In the genomic region with DNA sequence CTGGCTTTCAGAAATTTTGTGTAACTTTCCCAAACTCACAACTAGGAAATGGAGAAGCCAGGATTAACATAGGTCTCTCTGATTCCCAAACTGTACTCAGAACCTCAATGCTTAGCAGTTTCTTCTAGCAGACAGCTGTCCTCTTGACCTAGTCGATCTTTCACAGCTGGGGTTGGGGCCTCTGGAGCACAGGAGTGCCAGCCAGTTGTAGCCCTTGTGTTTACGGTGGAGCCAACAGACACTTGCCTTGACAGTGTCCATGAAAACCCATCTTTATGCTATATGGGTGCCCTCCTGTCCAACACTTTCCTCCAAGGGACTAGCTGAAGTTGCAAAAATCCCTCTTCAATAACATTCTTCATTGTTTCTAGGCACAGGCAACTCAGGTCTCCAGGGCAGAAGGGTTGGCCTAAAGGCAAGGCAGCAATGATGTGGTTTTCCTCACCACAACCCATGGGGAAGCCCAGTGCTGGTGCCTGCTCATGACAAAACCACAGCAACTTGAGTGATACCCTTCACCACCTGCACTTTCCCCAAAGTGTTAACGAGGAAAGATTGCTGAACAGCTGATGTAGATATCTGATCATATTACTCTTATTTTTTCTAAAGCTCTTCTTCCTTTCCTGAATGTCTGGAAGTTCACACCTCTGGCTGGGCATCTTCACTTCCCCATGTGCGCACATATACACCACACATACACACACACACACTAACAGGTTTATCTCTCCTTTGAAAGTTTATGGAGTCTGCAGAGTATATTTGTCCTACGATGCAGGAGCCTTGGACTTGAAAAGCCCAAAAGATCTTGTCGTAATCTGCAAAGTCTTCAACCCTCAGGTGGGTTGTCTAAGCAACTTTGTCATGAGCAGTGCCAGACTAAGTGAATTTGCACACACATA, we compare ENCODE assay signal across 13 cellular contexts. TPM values are rescaled to one million over a fixed set of nuclear protein-coding genes. Genes with fewer than 3 reads are reported as not detected.
DNase-seq lines count a peak whose midpoint lies in the region; ATAC-seq and TF ChIP-seq lines count a peak whose summit lies in the region.
"Had no signal": no experiment of that assay in that cellular context is flagged by ENCODE, and none has a peak within 500 bp of the region (broad histone marks: within the 10 kb centered on the region; RNA-seq: fewer than 3 reads in every experiment).

No MANE protein-coding gene starts in this region.

- H3K4me3 ChIP-seq in upper lobe of left lung (no peak overlapping the region), hepatocyte (no peak overlapping the region)

- H3K79me2 ChIP-seq in hepatocyte, result no peaks in the 10 kb centered on the region

- no peaks in the 10 kb centered on the region for H4K20me1 ChIP-seq in hepatocyte (ENCODE audit: insufficient read depth, poor library complexity, severe bottlenecking)

- peak; percentile 100 for ATAC-seq in stimulated activated naive CD8-positive, alpha-beta T cell treated with anti-CD3 and anti-CD28 coated beads, Interleukin-15, amount 100 ng/mL, for 72 hours
- no peak for ATAC-seq in upper lobe of left lung (ENCODE audit: low FRiP score in 2 of 2)
- ATAC-seq: Panc1 had no signal

- H3K27ac Mint-ChIP-seq in activated naive CD8-positive, alpha-beta T cell treated with anti-CD3 and anti-CD28 coated beads for 36 hours, result no peak overlapping the region
- H3K27ac Mint-ChIP-seq in stimulated activated naive CD8-positive, alpha-beta T cell treated with anti-CD3 and anti-CD28 coated beads, Interleukin-15, amount 100 ng/mL, for 72 hours, result no peak overlapping the region
- H3K27ac Mint-ChIP-seq: activated naive CD4-positive, alpha-beta T cell treated with anti-CD3 and anti-CD28 coated beads, Interleukin-2, amount 50 U/mL, for 24 hours; IgD-negative memory B cell had no signal

- H3K27me3 Mint-ChIP-seq in activated naive CD8-positive, alpha-beta T cell treated with anti-CD3 and anti-CD28 coated beads for 36 hours, result peaks cover 28% of the 10 kb centered on the region
- H3K27me3 Mint-ChIP-seq in stimulated activated naive CD8-positive, alpha-beta T cell treated with anti-CD3 and anti-CD28 coated beads, Interleukin-15, amount 100 ng/mL, for 72 hours, result peaks cover 67% of the 10 kb centered on the region

- H3K9me3 ChIP-seq in upper lobe of left lung (no peaks in the 10 kb centered on the region), hepatocyte (ENCODE audit: low read depth) (no peaks in the 10 kb centered on the region)

- H3K9me3 Mint-ChIP-seq in activated naive CD8-positive, alpha-beta T cell treated with anti-CD3 and anti-CD28 coated beads for 36 hours, result no peaks in the 10 kb centered on the region
- H3K9me3 Mint-ChIP-seq in stimulated activated naive CD8-positive, alpha-beta T cell treated with anti-CD3 and anti-CD28 coated beads, Interleukin-15, amount 100 ng/mL, for 72 hours, result no peaks in the 10 kb centered on the region
- H3K9me3 Mint-ChIP-seq: activated naive CD4-positive, alpha-beta T cell treated with anti-CD3 and anti-CD28 coated beads, Interleukin-2, amount 50 U/mL, for 24 hours; IgD-negative memory B cell had no signal

- peak; percentile 33 to 39 (median 34) for DNase-seq in stimulated activated CD4-positive, alpha-beta T cell treated with anti-CD3 and anti-CD28 coated beads, Interleukin-12 subunit alpha, Interleukin-12 subunit beta, amount 100 ng/mL, for 48 hours (ENCODE audit: low read depth in 2 of 3, low spot score in 1 of 3)
- DNase-seq in stimulated activated CD4-positive, alpha-beta T cell treated with anti-CD3 and anti-CD28 coated beads, Interleukin-12 subunit alpha, Interleukin-12 subunit beta, amount 100 ng/mL, for 4 hours, result no peak
- DNase-seq in KG1 (lab: John Stamatoyannopoulos, UW) (peak; percentile 13), upper lobe of left lung (no peak), inferior parietal cortex (ENCODE audit: extremely low spot score) (no peak), hepatocyte (ENCODE audit: low spot score) (no peak)
- DNase-seq in activated naive CD8-positive, alpha-beta T cell treated with anti-CD3 and anti-CD28 coated beads for 36 hours, result peak; percentile 54
- DNase-seq in stimulated activated naive CD8-positive, alpha-beta T cell treated with anti-CD3 and anti-CD28 coated beads, Interleukin-15, amount 100 ng/mL, for 72 hours, result peak; percentile 55 to 76
- DNase-seq: erythroblast, mesendoderm had no signal

- no peak overlapping the region for H2AFZ ChIP-seq in hepatocyte

- 75 to 80% methylated on average over 6 of the region's 6 CpGs for WGBS in upper lobe of left lung, 2 donors
- 80% methylated on average over 6 of the region's 6 CpGs for WGBS in hepatocyte (ENCODE audit: low lambda C conversion rate, missing lambda C conversion rate)

- no peaks in the 10 kb centered on the region for H3K36me3 Mint-ChIP-seq in activated naive CD8-positive, alpha-beta T cell treated with anti-CD3 and anti-CD28 coated beads for 36 hours
- H3K36me3 Mint-ChIP-seq: activated naive CD4-positive, alpha-beta T cell treated with anti-CD3 and anti-CD28 coated beads, Interleukin-2, amount 50 U/mL, for 24 hours had no signal

- no peak for TF ChIP-seq EP300 in upper lobe of left lung (IDR thresholded peaks at IDR 0.05)

- H3K9me2 ChIP-seq in hepatocyte (replicated peaks; ENCODE audit: insufficient read depth), result no peaks in the 10 kb centered on the region

- H3K4me1 ChIP-seq in upper lobe of left lung, result no peaks in the 10 kb centered on the region
- no peaks in the 10 kb centered on the region for H3K4me1 ChIP-seq in hepatocyte (ENCODE audit: insufficient read depth)

- no peak overlapping the region for H3K4me2 ChIP-seq in hepatocyte

- no peak for TF ChIP-seq POLR2A in upper lobe of left lung (IDR thresholded peaks at IDR 0.05)

- H3K4me1 Mint-ChIP-seq in activated naive CD8-positive, alpha-beta T cell treated with anti-CD3 and anti-CD28 coated beads for 36 hours, result peaks cover 8% of the 10 kb centered on the region
- H3K4me1 Mint-ChIP-seq in stimulated activated naive CD8-positive, alpha-beta T cell treated with anti-CD3 and anti-CD28 coated beads, Interleukin-15, amount 100 ng/mL, for 72 hours, result peaks cover 13% of the 10 kb centered on the region

- H3K27ac ChIP-seq in upper lobe of left lung (no peak overlapping the region), hepatocyte (no peak overlapping the region)

- H3K4me3 Mint-ChIP-seq in activated naive CD8-positive, alpha-beta T cell treated with anti-CD3 and anti-CD28 coated beads for 36 hours, result no peak overlapping the region
- H3K4me3 Mint-ChIP-seq in stimulated activated naive CD8-positive, alpha-beta T cell treated with anti-CD3 and anti-CD28 coated beads, Interleukin-15, amount 100 ng/mL, for 72 hours, result no peak overlapping the region
- H3K4me3 Mint-ChIP-seq: activated naive CD4-positive, alpha-beta T cell treated with anti-CD3 and anti-CD28 coated beads, Interleukin-2, amount 50 U/mL, for 24 hours; IgD-negative memory B cell had no signal

- H3K27me3 ChIP-seq in upper lobe of left lung (no peaks in the 10 kb centered on the region), hepatocyte (no peaks in the 10 kb centered on the region)

- TF ChIP-seq CTCF in upper lobe of left lung (IDR thresholded peaks at IDR 0.05) (no peak), hepatocyte (IDR thresholded peaks at IDR 0.05; ENCODE audit: poor library complexity) (no peak)

- no peaks in the 10 kb centered on the region for H3K36me3 ChIP-seq in upper lobe of left lung
- H3K36me3 ChIP-seq in hepatocyte (replicated peaks; ENCODE audit: insufficient read depth, low read depth), result no peaks in the 10 kb centered on the region

RNA-seq across cellular contexts. Expression of a gene that starts 11.0 kb away (rescaled TPM):
- total RNA-seq in activated naive CD8-positive, alpha-beta T cell treated with anti-CD3 and anti-CD28 coated beads for 36 hours, result not detected
- total RNA-seq in upper lobe of left lung (under 1 TPM in 2 of 6 donors, not detected in 4; 0.46 to 0.51 TPM), hepatocyte (88.9 and 109 TPM in 2 replicates)
- polyA plus RNA-seq in hepatocyte, result 32.3 and 57.4 TPM in 2 replicates
- polyA plus RNA-seq: IgD-negative memory B cell had no signal

RNA-seq across cellular contexts. Expression of a gene that starts 40.3 kb away (rescaled TPM):
- not detected for total RNA-seq in activated naive CD8-positive, alpha-beta T cell treated with anti-CD3 and anti-CD28 coated beads for 36 hours
- total RNA-seq in upper lobe of left lung (under 1 TPM in 2 of 6 donors, not detected in 4; 0.13 to 0.23 TPM), hepatocyte (1.7 and 3.8 TPM in 2 replicates)
- 2.1 and 5.7 TPM in 2 replicates for polyA plus RNA-seq in hepatocyte
- polyA plus RNA-seq: IgD-negative memory B cell had no signal

Comparison
In these comparisons a context has a peak if more than half of its experiments do, and no peak if none do; other contexts are left out.
1. DNase-seq: peak in stimulated activated CD4-positive, alpha-beta T cell treated with anti-CD3 and anti-CD28 coated beads, Interleukin-12 subunit alpha, Interleukin-12 subunit beta, amount 100 ng/mL, for 48 hours (3 of 3), KG1 (single experiment), activated naive CD8-positive, alpha-beta T cell treated with anti-CD3 and anti-CD28 coated beads for 36 hours (single experiment) and stimulated activated naive CD8-positive, alpha-beta T cell treated with anti-CD3 and anti-CD28 coated beads, Interleukin-15, amount 100 ng/mL, for 72 hours (2 of 2); none in stimulated activated CD4-positive, alpha-beta T cell treated with anti-CD3 and anti-CD28 coated beads, Interleukin-12 subunit alpha, Interleukin-12 subunit beta, amount 100 ng/mL, for 4 hours (single experiment), upper lobe of left lung (0 of 2), inferior parietal cortex (single experiment) and hepatocyte (single experiment).
2. RNA of a gene that starts 11.0 kb away (total RNA-seq): 88.9 to 109 TPM in hepatocyte; not detected in activated naive CD8-positive, alpha-beta T cell treated with anti-CD3 and anti-CD28 coated beads for 36 hours and 0.46 to 0.51 TPM in upper lobe of left lung; every median in the first group is over 10 times any median in the second.